In genomic region chr9:102479191-102479590, GRCh38 we compare ENCODE assay signal across 19 cellular contexts.
"Had no signal": no experiment of that assay in that cellular context is flagged by ENCODE, and none has a peak within 500 bp of the region (broad histone marks: within the 10 kb centered on the region; RNA-seq: fewer than 3 reads in every experiment).

No MANE protein-coding gene starts in this region.

- ATAC-seq: activated naive CD4-positive, alpha-beta T cell treated with anti-CD3 and anti-CD28 coated beads, Interleukin-2, amount 50 U/mL, for 72 hours; activated T-helper 17 cell treated with anti-CD3 and anti-CD28 coated beads, Interleukin-2, amount 50 U/mL, for 72 hours; left lung; naive thymus-derived CD8-positive, alpha-beta T cell; upper lobe of right lung; WTC11 had no signal

- DNase-seq: activated CD8-positive, alpha-beta memory T cell treated with anti-CD3 and anti-CD28 coated beads, Interleukin-2, amount 50 U/mL, for 4 hours; activated T-cell treated with anti-CD3 and anti-CD28 coated beads, Interleukin-2, amount 50 U/mL, for 24 hours; aorta; esophagus squamous epithelium; foreskin fibroblast; left lung; naive thymus-derived CD8-positive, alpha-beta T cell; retina; sigmoid colon; spleen; stimulated activated CD4-positive, alpha-beta T cell treated with anti-CD3 and anti-CD28 coated beads, Interleukin-4, amount 100 ng/mL, for 1 hour; stimulated activated naive CD4-positive, alpha-beta T cell; T-helper 9 cell; upper lobe of right lung had no signal

- H3K27me3 ChIP-seq: esophagus squamous epithelium, left lung, neural progenitor cell, sigmoid colon, spleen, upper lobe of right lung had no signal

- H3K9me3 ChIP-seq: left lung, sigmoid colon, upper lobe of right lung had no signal

- H3K27ac ChIP-seq: coronary artery, esophagus squamous epithelium, left lung, neural progenitor cell, sigmoid colon, spleen, upper lobe of right lung had no signal

- H3K4me3 ChIP-seq: coronary artery, esophagus squamous epithelium, left lung, neural progenitor cell, sigmoid colon, spleen, upper lobe of right lung had no signal

- H3K36me3 ChIP-seq: esophagus squamous epithelium, left lung, neural progenitor cell, sigmoid colon, spleen, upper lobe of right lung had no signal

- H3K4me1 ChIP-seq: esophagus squamous epithelium, left lung, neural progenitor cell, sigmoid colon, spleen, upper lobe of right lung had no signal
